1 cellular context compared by ENCODE assay signal in the genomic region with DNA sequence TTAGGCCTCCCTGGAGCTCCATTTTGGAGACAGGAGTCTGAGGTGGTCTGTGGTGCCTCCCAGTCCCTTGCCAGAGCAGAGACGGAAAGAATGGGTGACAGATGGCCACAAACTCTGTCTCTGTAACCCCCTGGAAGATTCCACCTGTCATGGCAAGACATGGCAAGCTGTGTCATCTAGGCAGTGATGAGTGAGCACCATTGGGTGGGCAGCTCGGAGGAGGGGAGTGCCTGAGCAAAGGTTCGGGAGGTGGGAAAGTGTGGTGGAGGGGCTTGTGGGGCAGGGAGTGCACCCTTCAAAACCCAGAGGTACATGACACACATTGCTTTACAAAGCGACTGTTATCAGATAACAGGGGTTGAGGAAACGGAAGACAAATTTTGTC.
TF ChIP-seq lines count a peak whose summit lies in the region.

No MANE protein-coding gene starts in this region.

TF ChIP-seq in IMR-90, 13 proteins besides CTCF, POLR2A, EP300 and RAD21 (continued from another document):
- TF ChIP-seq, protein P1, sequence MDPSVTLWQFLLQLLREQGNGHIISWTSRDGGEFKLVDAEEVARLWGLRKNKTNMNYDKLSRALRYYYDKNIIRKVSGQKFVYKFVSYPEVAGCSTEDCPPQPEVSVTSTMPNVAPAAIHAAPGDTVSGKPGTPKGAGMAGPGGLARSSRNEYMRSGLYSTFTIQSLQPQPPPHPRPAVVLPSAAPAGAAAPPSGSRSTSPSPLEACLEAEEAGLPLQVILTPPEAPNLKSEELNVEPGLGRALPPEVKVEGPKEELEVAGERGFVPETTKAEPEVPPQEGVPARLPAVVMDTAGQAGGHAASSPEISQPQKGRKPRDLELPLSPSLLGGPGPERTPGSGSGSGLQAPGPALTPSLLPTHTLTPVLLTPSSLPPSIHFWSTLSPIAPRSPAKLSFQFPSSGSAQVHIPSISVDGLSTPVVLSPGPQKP (IDR thresholded peaks at IDR 0.05; ENCODE audit: borderline replicate concordance, low read depth, low read length): no peak
- TF ChIP-seq CEBPB (IDR thresholded peaks at IDR 0.05; ENCODE audit: low read depth, low read length) (no peak), MXI1 (IDR thresholded peaks at IDR 0.05; ENCODE audit: borderline replicate concordance, low read depth, low read length) (no peak), FOS (IDR thresholded peaks at IDR 0.05; ENCODE audit: low read depth, low read length) (no peak), MAZ (IDR thresholded peaks at IDR 0.05; ENCODE audit: borderline replicate concordance, low read depth, low read length) (no peak)
- TF ChIP-seq, protein P2, sequence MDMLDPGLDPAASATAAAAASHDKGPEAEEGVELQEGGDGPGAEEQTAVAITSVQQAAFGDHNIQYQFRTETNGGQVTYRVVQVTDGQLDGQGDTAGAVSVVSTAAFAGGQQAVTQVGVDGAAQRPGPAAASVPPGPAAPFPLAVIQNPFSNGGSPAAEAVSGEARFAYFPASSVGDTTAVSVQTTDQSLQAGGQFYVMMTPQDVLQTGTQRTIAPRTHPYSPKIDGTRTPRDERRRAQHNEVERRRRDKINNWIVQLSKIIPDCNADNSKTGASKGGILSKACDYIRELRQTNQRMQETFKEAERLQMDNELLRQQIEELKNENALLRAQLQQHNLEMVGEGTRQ (IDR thresholded peaks at IDR 0.05; ENCODE audit: low read depth, low read length): no peak
